In genomic region chr16:4734063-4734729, GRCh38 we compare ENCODE assay signal across 8 cellular contexts.
DNase-seq lines count a peak whose midpoint lies in the region; ATAC-seq and TF ChIP-seq lines count a peak whose summit lies in the region.

A gene with protein sequence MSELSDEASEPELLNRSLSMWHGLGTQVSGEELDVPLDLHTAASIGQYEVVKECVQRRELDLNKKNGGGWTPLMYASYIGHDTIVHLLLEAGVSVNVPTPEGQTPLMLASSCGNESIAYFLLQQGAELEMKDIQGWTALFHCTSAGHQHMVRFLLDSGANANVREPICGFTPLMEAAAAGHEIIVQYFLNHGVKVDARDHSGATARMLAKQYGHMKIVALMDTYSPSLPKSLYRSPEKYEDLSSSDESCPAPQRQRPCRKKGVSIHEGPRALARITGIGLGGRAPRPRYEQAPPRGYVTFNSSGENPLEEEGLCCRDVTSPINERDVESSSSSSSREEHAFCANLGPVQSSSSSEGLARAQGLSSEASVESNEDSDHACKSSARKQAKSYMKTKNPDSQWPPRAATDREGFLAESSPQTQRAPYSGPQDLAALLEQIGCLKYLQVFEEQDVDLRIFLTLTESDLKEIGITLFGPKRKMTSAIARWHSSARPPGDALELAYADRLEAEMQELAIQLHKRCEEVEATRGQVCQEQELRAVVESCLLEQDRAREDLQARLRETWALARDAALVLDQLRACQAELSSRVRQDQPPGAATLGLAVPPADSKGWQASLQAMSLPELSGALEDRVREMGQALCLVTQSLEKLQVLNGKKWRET (minus strand): TSS chr16:4734271. CDS start chr16:4730149, 4,122 bp downstream.
DNAAF8 (plus strand) TSS chr16:4734537; CDS start chr16:4736515, 1,978 bp downstream.

- DNase-seq in AML-193 (lab: John Stamatoyannopoulos, UW): peak; percentile 84 to 88
- peak; percentile 80 for DNase-seq in NCI-H446 treated with DMSO at 0.1 percent for 48 hours (lab: John Stamatoyannopoulos, UW)
- DNase-seq in activated CD4-positive, alpha-beta T cell treated with anti-CD3 and anti-CD28 coated beads for 24 hours (ENCODE audit: low read depth in 2 of 2): peak; percentile 65 to 67
- DNase-seq in choroid plexus epithelial cell (ENCODE audit: low read depth): peak; percentile 99
- DNase-seq in kidney tubule cell (ENCODE audit: low spot score): peak; percentile 98
- DNase-seq in stimulated activated CD4-positive, alpha-beta T cell treated with anti-CD3 and anti-CD28 coated beads, Interleukin-1b, Interleukin-23, amount 100 ng/mL, for 1 hour (ENCODE audit: low read depth in 2 of 2): peak; percentile 36 to 68

- peak; percentile 74 for ATAC-seq in GM19035 (IDR thresholded peaks at IDR 0.05; ENCODE audit: unreplicated experiment)
- peak; percentile 66 for ATAC-seq in HG03342 (IDR thresholded peaks at IDR 0.05; ENCODE audit: unreplicated experiment)

- H3K4me3 ChIP-seq in choroid plexus epithelial cell (ENCODE audit: low read depth, low read length): peak within 1 kb of the TSS; percentile 96

- TF ChIP-seq CTCF in choroid plexus epithelial cell (conservative IDR thresholded peaks at IDR 0.05; ENCODE audit: low read depth, low read length): no peak

Comparison
In these comparisons a context has a peak if more than half of its experiments do, and no peak if none do; other contexts are left out.
1. Peak in every context shown above with its lines: DNase-seq, ATAC-seq and H3K4me3 ChIP-seq.